13 cellular contexts compared by ENCODE assay signal in genomic region chr3:124552224-124552623, GRCh38.
DNase-seq lines count a peak whose midpoint lies in the region; ATAC-seq, FAIRE-seq and TF ChIP-seq lines count a peak whose summit lies in the region.
"Had no signal": no experiment of that assay in that cellular context is flagged by ENCODE, and none has a peak within 500 bp of the region (broad histone marks: within the 10 kb centered on the region; RNA-seq: fewer than 3 reads in every experiment).

No MANE protein-coding gene starts in this region.

- no peak for TF ChIP-seq CTCF in testis (IDR thresholded peaks at IDR 0.05)

- in situ Hi-C loops in Caki2 (cut with HindIII; ENCODE audit: low pct_unique_long_range_greater_than_20kb, low sequenced_read_pairs) = loop anchor here (25.0 kb wide), 1 partner anchor 135 kb away; no protein-coding TSS in a partner anchor

- peaks cover 12% of the 10 kb centered on the region for H3K4me1 ChIP-seq in testis

- H3K27me3 ChIP-seq in testis = no peaks in the 10 kb centered on the region
- H3K27me3 ChIP-seq: vagina had no signal

- H3K4me3 Mint-ChIP-seq in activated naive CD4-positive, alpha-beta T cell treated with anti-CD3 and anti-CD28 coated beads, Interleukin-2, amount 10 ng/mL, durations not matched to agents 7 days and 5 days = no peak overlapping the region
- H3K4me3 Mint-ChIP-seq: CD4-positive, alpha-beta T cell; naive B cell had no signal

- 62 to 67% methylated on average over 5 of the region's 5 CpGs for WGBS in testis, 2 donors

- no peak for TF ChIP-seq EP300 in Ishikawa (IDR thresholded peaks at IDR 0.05; ENCODE audit: borderline replicate concordance)

- no peak overlapping the region for H3K27ac ChIP-seq in testis
- H3K27ac ChIP-seq: epithelial cell of prostate, vagina had no signal

- peak; percentile 29 for FAIRE-seq in RCC 7860 (lab: Jason Lieb, UNC)

- CTCF ChIA-PET in activated naive CD4-positive, alpha-beta T cell treated with anti-CD3 and anti-CD28 coated beads, Interleukin-2, amount 10 ng/mL, durations not matched to agents 7 days and 5 days (lab: Charles Lee) = interaction anchor here (0.6 to 6.2 kb wide), 5 partner anchors 8 to 201 kb away, joined by 3 to 47 read pairs (median 4); no protein-coding TSS in a partner anchor

- peaks cover 66% of the 10 kb centered on the region for H3K27me3 Mint-ChIP-seq in activated naive CD4-positive, alpha-beta T cell treated with anti-CD3 and anti-CD28 coated beads, Interleukin-2, amount 10 ng/mL, durations not matched to agents 7 days and 5 days

- H3K27ac Mint-ChIP-seq in activated naive CD4-positive, alpha-beta T cell treated with anti-CD3 and anti-CD28 coated beads, Interleukin-2, amount 10 ng/mL, durations not matched to agents 7 days and 5 days = no peak overlapping the region
- H3K27ac Mint-ChIP-seq: CD4-positive, alpha-beta T cell had no signal

- no peaks in the 10 kb centered on the region for H3K9me3 Mint-ChIP-seq in activated naive CD4-positive, alpha-beta T cell treated with anti-CD3 and anti-CD28 coated beads, Interleukin-2, amount 10 ng/mL, durations not matched to agents 7 days and 5 days
- H3K9me3 Mint-ChIP-seq: CD4-positive, alpha-beta T cell; naive B cell had no signal

- no peak for TF ChIP-seq POLR2A in testis (IDR thresholded peaks at IDR 0.05)

- H3K4me1 Mint-ChIP-seq in activated naive CD4-positive, alpha-beta T cell treated with anti-CD3 and anti-CD28 coated beads, Interleukin-2, amount 10 ng/mL, durations not matched to agents 7 days and 5 days = peaks cover 11% of the 10 kb centered on the region

- no peak overlapping the region for H3K4me3 ChIP-seq in testis
- H3K4me3 ChIP-seq: smooth muscle cell, vagina had no signal

- no peaks in the 10 kb centered on the region for H3K9me3 ChIP-seq in testis
- H3K9me3 ChIP-seq: vagina had no signal

- DNase-seq in Caki2 (ENCODE audit: low read depth) = peak; percentile 87
- DNase-seq in RCC 7860 (ENCODE audit: low spot score) = peak; percentile 58
- peak; percentile 41 to 76 for DNase-seq in left colon
- DNase-seq in NCI-H2171 treated with DMSO at 0.1 percent for 48 hours (lab: John Stamatoyannopoulos, UW) = no peak
- DNase-seq in testis = no peak
- DNase-seq in activated naive CD4-positive, alpha-beta T cell treated with anti-CD3 and anti-CD28 coated beads, Interleukin-2, amount 10 ng/mL, durations not matched to agents 7 days and 5 days = no peak
- DNase-seq: CD4-positive, alpha-beta T cell; naive B cell had no signal

- no peaks in the 10 kb centered on the region for H3K36me3 Mint-ChIP-seq in activated naive CD4-positive, alpha-beta T cell treated with anti-CD3 and anti-CD28 coated beads, Interleukin-2, amount 10 ng/mL, durations not matched to agents 7 days and 5 days
- H3K36me3 Mint-ChIP-seq: naive B cell had no signal

- intact Hi-C loops in left colon (cut with DNase I, micrococcal nuclease) (no loop called here), testis (cut with DNase I; ENCODE audit: low total_unique reads) (loop anchor here (10.0 kb wide), 1 partner anchor 897 kb away; no protein-coding TSS in a partner anchor)

- H3K36me3 ChIP-seq in testis (ENCODE audit: low read depth, missing control alignments) = no peaks in the 10 kb centered on the region
- H3K36me3 ChIP-seq: vagina had no signal

- ATAC-seq in left colon (peak; percentile 85), GM19023 (IDR thresholded peaks at IDR 0.05; ENCODE audit: unreplicated experiment) (no peak)

- TF ChIP-seq RAD21 in Ishikawa (IDR thresholded peaks at IDR 0.05; ENCODE audit: low read depth) = no peak

TF ChIP-seq in Ishikawa, 13 proteins besides CTCF, POLR2A, EP300 and RAD21:
- TF ChIP-seq NFIC (IDR thresholded peaks at IDR 0.05) = peak; percentile 89
- TF ChIP-seq TCF12 (IDR thresholded peaks at IDR 0.05; ENCODE audit: low read depth) = no peak
- peak; percentile 43; the same call in 1 of the 2 replicates for TF ChIP-seq CEBPB (IDR thresholded peaks at IDR 0.05)

Comparison
In these comparisons a context has a peak if more than half of its experiments do, and no peak if none do; other contexts are left out.
1. DNase-seq: peak in Caki2 (single experiment), RCC 7860 (single experiment) and left colon (2 of 2); none in NCI-H2171 treated with DMSO at 0.1 percent for 48 hours (single experiment), testis (single experiment) and activated naive CD4-positive, alpha-beta T cell treated with anti-CD3 and anti-CD28 coated beads, Interleukin-2, amount 10 ng/mL, durations not matched to agents 7 days and 5 days (single experiment).